7 cellular contexts compared by ENCODE assay signal in the genomic region with DNA sequence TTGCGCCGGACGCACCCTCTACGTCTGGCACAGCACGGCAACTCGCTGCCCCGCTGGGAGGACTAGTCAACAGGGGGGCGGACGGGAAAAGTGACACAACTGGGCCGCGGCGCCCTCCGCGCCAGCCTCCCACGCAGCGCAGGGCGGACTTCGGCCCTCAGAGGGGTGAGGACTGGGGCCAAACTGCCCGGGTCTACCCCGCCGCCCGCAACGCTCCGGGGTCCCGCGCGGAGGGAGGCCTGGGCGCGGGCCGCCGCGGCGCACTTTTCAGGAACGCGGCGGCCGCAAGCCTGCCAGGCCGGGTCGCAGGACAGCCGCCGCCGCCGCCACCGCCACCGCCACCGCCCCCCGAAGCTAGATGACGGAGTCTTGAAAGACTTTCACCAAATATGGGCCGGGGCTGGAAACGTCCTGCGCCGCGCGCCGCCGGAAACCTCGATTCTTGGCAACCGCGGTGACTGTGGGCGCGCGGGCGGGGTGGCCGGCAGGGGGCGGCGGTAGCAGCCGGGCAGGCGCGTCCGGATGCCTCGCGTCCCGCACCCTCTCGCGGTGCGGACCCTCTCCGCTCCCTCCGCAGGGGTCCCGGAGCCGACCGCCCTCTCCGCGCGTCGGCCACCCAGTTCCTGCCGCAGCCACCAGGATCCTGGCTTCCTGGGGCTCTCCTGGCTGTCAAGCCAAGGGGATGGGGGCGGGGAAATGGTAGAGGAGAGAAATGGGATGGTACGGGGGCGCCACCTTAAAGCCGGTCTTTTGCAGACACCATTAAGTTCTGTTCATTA. TPM values are rescaled to one million over a fixed set of nuclear protein-coding genes. Genes with fewer than 3 reads are reported as not detected.
DNase-seq lines count a peak whose midpoint lies in the region; ATAC-seq and TF ChIP-seq lines count a peak whose summit lies in the region.

No MANE protein-coding gene starts in this region.

- peak overlapping the region; percentile 85 for H3K4me3 ChIP-seq in choroid plexus epithelial cell (ENCODE audit: low read depth, low read length)

- peak; percentile 38 for TF ChIP-seq CTCF in choroid plexus epithelial cell (conservative IDR thresholded peaks at IDR 0.05; ENCODE audit: low read depth, low read length)

- in situ Hi-C loops in SK-MEL-5 (cut with HindIII; ENCODE audit: low pct_unique_long_range_greater_than_20kb, low sequenced_read_pairs), result no loop called here

- ATAC-seq in GM21360 (IDR thresholded peaks at IDR 0.05; ENCODE audit: unreplicated experiment) (peak; percentile 68), HG03571 (IDR thresholded peaks at IDR 0.05; ENCODE audit: unreplicated experiment) (peak; percentile 71)

- peak; percentile 83 for DNase-seq in GM03348 (ENCODE audit: low spot score)
- peak; percentile 51 for DNase-seq in SK-MEL-5 (ENCODE audit: low read depth, low spot score)
- DNase-seq in choroid plexus epithelial cell (ENCODE audit: low read depth), result peak; percentile 92
- peak; percentile 91 for DNase-seq in kidney tubule cell (ENCODE audit: low spot score)
- DNase-seq in stimulated activated CD4-positive, alpha-beta T cell treated with anti-CD3 and anti-CD28 coated beads, Interleukin-4, amount 100 ng/mL, for 1 hour, result peak; percentile 36

RNA-seq across cellular contexts. Expression of a gene that starts 3.7 kb away (rescaled TPM):
- 0.27 and 0.29 TPM in 2 replicates for total RNA-seq in SK-MEL-5 (2014; rRNA removed; shearing (Covaris generic))
- 4.5 and 4.8 TPM in 2 replicates for polyA plus RNA-seq in SK-MEL-5 (2015; cell fraction: cytosol; rRNA removed)
- 9.1 and 10.6 TPM in 2 replicates for polyA plus RNA-seq in SK-MEL-5 (2015; cell fraction: nucleus; rRNA removed)

Comparison
In these comparisons a context has a peak if more than half of its experiments do, and no peak if none do; other contexts are left out.
1. Peak in every context shown above with its lines: DNase-seq, ATAC-seq and H3K4me3 ChIP-seq.
2. DNase-seq: peak in every context shown above with its lines; median percentile 92 in choroid plexus epithelial cell; 91 in kidney tubule cell; 83 in GM03348; 51 in SK-MEL-5; 36 in stimulated activated CD4-positive, alpha-beta T cell treated with anti-CD3 and anti-CD28 coated beads, Interleukin-4, amount 100 ng/mL, for 1 hour.